In genomic region chr9:71861618-71862017, GRCh38 we compare ENCODE assay signal across 18 cellular contexts. TPM values are rescaled to one million over a fixed set of nuclear protein-coding genes. Genes with fewer than 3 reads are reported as not detected.
DNase-seq lines count a peak whose midpoint lies in the region; ATAC-seq, FAIRE-seq and TF ChIP-seq lines count a peak whose summit lies in the region.
"Had no signal": no experiment of that assay in that cellular context is flagged by ENCODE, and none has a peak within 500 bp of the region (broad histone marks: within the 10 kb centered on the region; RNA-seq: fewer than 3 reads in every experiment).

No MANE protein-coding gene starts in this region.

- H3K4me1 Mint-ChIP-seq in activated B cell treated with CpG ODN at 0.5 μM for 24 hours = peaks cover 19% of the 10 kb centered on the region

- POLR2A ChIA-PET in activated B cell treated with CpG ODN at 0.5 μM for 24 hours (lab: Charles Lee) = interaction anchor here (1.6 kb wide), 1 partner anchor 50 kb away, joined by 4 read pairs; the partner anchor contains the start of genes ABHD17B and C9orf85

- no peaks in the 10 kb centered on the region for H3K27me3 Mint-ChIP-seq in activated B cell treated with CpG ODN at 0.5 μM for 24 hours
- H3K27me3 Mint-ChIP-seq: CD8-positive, alpha-beta memory T cell had no signal

- no peak overlapping the region for H3K4me3 Mint-ChIP-seq in activated B cell treated with CpG ODN at 0.5 μM for 24 hours
- H3K4me3 Mint-ChIP-seq: CD8-positive, alpha-beta memory T cell had no signal

- peaks cover 44% of the 10 kb centered on the region for H3K36me3 Mint-ChIP-seq in activated B cell treated with CpG ODN at 0.5 μM for 24 hours (ENCODE audit: low read depth)

- no peak for TF ChIP-seq CTCF in activated B cell treated with CpG ODN at 0.5 μM for 24 hours (IDR thresholded peaks at IDR 0.05)

- CTCF ChIA-PET in activated B cell treated with CpG ODN at 0.5 μM for 24 hours (lab: Charles Lee) = no interaction called here

- intact Hi-C loops in activated B cell treated with CpG ODN at 0.5 μM for 24 hours (cut with micrococcal nuclease) = loop anchor here (5.0 kb wide), 1 partner anchor 51 kb away; the partner anchor contains the start of genes ABHD17B and C9orf85

- DNase-seq in DMS53 (lab: John Stamatoyannopoulos, UW) (peak; percentile 79), activated B cell treated with CpG ODN at 0.5 μM for 24 hours (no peak), lung microvascular endothelial cell (ENCODE audit: low read depth in 2 of 2) (peak; percentile 52 to 85), NCI-H345 treated with DMSO at 0.1 percent for 48 hours (lab: John Stamatoyannopoulos, UW; ENCODE audit: unreplicated experiment) (no peak)
- DNase-seq: CD8-positive, alpha-beta memory T cell; DND-41; GDM1; NCI-H187; NCI-H446; NCI-H69; SIG-M5 had no signal

- ATAC-seq in activated B cell treated with CpG ODN at 0.5 μM for 24 hours (ENCODE audit: low read depth) = no peak
- no peak for ATAC-seq in GM18907 (IDR thresholded peaks at IDR 0.05; ENCODE audit: unreplicated experiment)
- no peak for ATAC-seq in GM21526 (IDR thresholded peaks at IDR 0.05; ENCODE audit: low FRiP score, unreplicated experiment)
- ATAC-seq in HG03571 (IDR thresholded peaks at IDR 0.05; ENCODE audit: unreplicated experiment) = no peak

- H3K27ac Mint-ChIP-seq in activated B cell treated with CpG ODN at 0.5 μM for 24 hours = peak overlapping the region; percentile 63

- FAIRE-seq in islet of Langerhans (lab: Jason Lieb, UNC) = peak; percentile 30
- FAIRE-seq: D721Med, GM12891, RCC 7860 had no signal

- H3K9me3 Mint-ChIP-seq in activated B cell treated with CpG ODN at 0.5 μM for 24 hours = peaks cover 13% of the 10 kb centered on the region

RNA-seq across cellular contexts. Expression of gene ABHD17B, which starts 49.4 kb away (rescaled TPM):
- 17.0 and 18.6 TPM in 2 replicates for total RNA-seq in activated B cell treated with CpG ODN at 0.5 μM for 24 hours
- total RNA-seq in lung microvascular endothelial cell = 45.5 and 92.9 TPM in 2 replicates

RNA-seq across cellular contexts. Expression of gene C9orf85, which starts 49.8 kb away (rescaled TPM):
- 9.5 and 9.8 TPM in 2 replicates for total RNA-seq in activated B cell treated with CpG ODN at 0.5 μM for 24 hours
- 11.9 and 12.4 TPM in 2 replicates for total RNA-seq in lung microvascular endothelial cell

Comparison
In these comparisons a context has a peak if more than half of its experiments do, and no peak if none do; other contexts are left out.
1. DNase-seq: peak in DMS53 (single experiment) and lung microvascular endothelial cell (2 of 2); none in activated B cell treated with CpG ODN at 0.5 μM for 24 hours (single experiment) and NCI-H345 treated with DMSO at 0.1 percent for 48 hours (single experiment).